Comparison of ENCODE assay signal across 23 cellular contexts in the genomic region with DNA sequence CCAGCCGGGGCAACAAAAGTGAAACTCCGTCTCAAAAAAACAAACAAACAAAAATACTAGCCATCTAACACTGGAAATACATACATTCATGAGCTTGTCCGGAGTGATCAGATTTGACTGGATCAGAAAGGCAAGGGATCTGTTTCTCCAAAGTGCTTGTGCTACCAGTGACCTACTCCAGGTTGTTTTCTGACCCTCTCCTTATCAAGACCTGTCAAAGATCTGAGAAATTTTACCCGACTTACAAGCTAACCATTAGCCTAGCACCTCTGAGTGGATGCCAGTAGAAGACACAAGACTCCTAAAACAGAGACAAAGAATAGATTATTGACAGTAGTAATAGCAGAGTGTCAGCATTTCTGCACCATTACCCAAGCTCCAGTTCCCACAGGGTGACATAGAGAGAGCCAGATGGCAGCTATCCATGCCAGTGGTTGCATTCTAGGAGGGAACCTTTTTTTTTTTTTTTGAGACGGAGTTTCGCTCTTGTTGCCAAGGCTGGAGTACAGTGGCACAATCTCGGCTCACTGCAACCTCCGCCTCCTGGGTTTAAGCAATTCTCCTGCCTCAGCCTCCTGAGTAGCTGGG. TPM values are rescaled to one million over a fixed set of nuclear protein-coding genes. Genes with fewer than 3 reads are reported as not detected.
A peak's percentile ranks its signal among the peaks of the same experiment; 100 is the strongest.
DNase-seq lines count a peak whose midpoint lies in the region; ATAC-seq, FAIRE-seq and TF ChIP-seq lines count a peak whose summit lies in the region.
"Had no signal": no experiment of that assay in that cellular context is flagged by ENCODE, and none has a peak within 500 bp of the region (broad histone marks: within the 10 kb centered on the region; RNA-seq: fewer than 3 reads in every experiment).

No MANE protein-coding gene starts in this region.

- H3K36me3 ChIP-seq in small intestine (ENCODE audit: control insufficient read depth in 2 of 2, insufficient read depth in 2 of 2, low read length in 2 of 2): no peaks in the 10 kb centered on the region
- peaks cover 0 to 5% (median 0%) of the 10 kb centered on the region in 3 donors for H3K36me3 ChIP-seq in Peyer's patch

- H3K27me3 ChIP-seq in small intestine (ENCODE audit: control insufficient read depth in 2 of 2, insufficient read depth in 2 of 2, low read length in 2 of 2) (no peaks in the 10 kb centered on the region), Peyer's patch (no peaks in the 10 kb centered on the region)

- WGBS in small intestine, 3 donors: 72 to 87% (median 81%) methylated on average over 8 of the region's 8 CpGs

- H3K4me1 ChIP-seq in small intestine (ENCODE audit: control insufficient read depth in 2 of 2, insufficient read depth in 1 of 2, low read depth in 1 of 2, low read length in 1 of 2) (no peaks in the 10 kb centered on the region), Peyer's patch (no peaks in the 10 kb centered on the region)

- no peak for TF ChIP-seq CTCF in Peyer's patch (IDR thresholded peaks at IDR 0.05)

- H3K9me3 ChIP-seq in small intestine (ENCODE audit: control insufficient read depth, low read depth) (no peaks in the 10 kb centered on the region), Peyer's patch (no peaks in the 10 kb centered on the region)

- peak; percentile 32 for DNase-seq in DMS 273 (lab: John Stamatoyannopoulos, UW; ENCODE audit: unreplicated experiment)
- DNase-seq in DMS 273 treated with DMSO at 0.1 percent for 48 hours (lab: John Stamatoyannopoulos, UW): no peak
- peak; percentile 91 for DNase-seq in NCI-H2171 treated with DMSO at 0.1 percent for 48 hours (lab: John Stamatoyannopoulos, UW)
- peak; percentile 76 for DNase-seq in left lobe of liver (ENCODE audit: low spot score)
- peak; percentile 8 for DNase-seq in small intestine
- DNase-seq in Peyer's patch: no peak
- no peak for DNase-seq in COLO668 (lab: John Stamatoyannopoulos, UW; ENCODE audit: unreplicated experiment)
- DNase-seq: Calu3, DMS153, DND-41, GDM1, GM23248, H7, KG1 had no signal

- H3K27ac ChIP-seq in small intestine (ENCODE audit: low read depth in 1 of 2, low read length in 1 of 2) (no peak overlapping the region), Peyer's patch (no peak overlapping the region)
- H3K27ac ChIP-seq: 22Rv1, GM23248 had no signal

- no peak for TF ChIP-seq POLR2A in Peyer's patch (IDR thresholded peaks at IDR 0.05)

- H3K4me3 ChIP-seq in small intestine (ENCODE audit: low read depth in 1 of 2, low read length in 2 of 2): no peak overlapping the region
- H3K4me3 ChIP-seq in Peyer's patch: no peak overlapping the region
- H3K4me3 ChIP-seq: GM23248 had no signal

- FAIRE-seq in small intestine (lab: Jason Lieb, UNC): no peak
- FAIRE-seq: GM12892, GM19239 had no signal

- ATAC-seq in left lobe of liver: peak; percentile 98
- no peak for ATAC-seq in GM18909 (IDR thresholded peaks at IDR 0.05; ENCODE audit: poor library complexity, unreplicated experiment)

RNA-seq across cellular contexts. Expression of a gene that starts 9.8 kb away (rescaled TPM):
- 5.1 TPM for total RNA-seq in left lobe of liver
- polyA plus RNA-seq in small intestine: 1 to 10 TPM; 2.2 to 8.1 (median 5.4) TPM
- 10 to 100 TPM; 11.4 to 27.7 (median 17.0) TPM for total RNA-seq in Peyer's patch
- total RNA-seq: A673, Calu3, GM23248, H7, HT-29 had no signal
- polyA plus RNA-seq: BJ, CD14-positive monocyte, IgD-negative memory B cell had no signal

RNA-seq across cellular contexts. Expression of a gene that starts 14.0 kb away (rescaled TPM):
- total RNA-seq in left lobe of liver: not detected
- polyA plus RNA-seq in small intestine: under 1 TPM in 1 of 3 donors, not detected in 2; 0.12 TPM
- not detected for total RNA-seq in Peyer's patch
- total RNA-seq: A673, Calu3, GM23248, HT-29 had no signal
- polyA plus RNA-seq: BJ, CD14-positive monocyte, GM23248, IgD-negative memory B cell had no signal

RNA-seq across cellular contexts. Expression of a gene that starts 51.9 kb away (rescaled TPM):
- total RNA-seq in left lobe of liver (not detected), Peyer's patch (not detected)
- polyA plus RNA-seq in small intestine: not detected
- total RNA-seq: A673, Calu3, GM23248, H7, HT-29 had no signal
- polyA plus RNA-seq: BJ, CD14-positive monocyte, GM23248, IgD-negative memory B cell had no signal

Comparison
In these comparisons a context has a peak if more than half of its experiments do, and no peak if none do; other contexts are left out.
1. DNase-seq: peak in DMS 273 (single experiment), NCI-H2171 treated with DMSO at 0.1 percent for 48 hours (single experiment), left lobe of liver (single experiment) and small intestine (single experiment); none in DMS 273 treated with DMSO at 0.1 percent for 48 hours (single experiment), Peyer's patch (0 of 3) and COLO668 (single experiment).